ENCODE assay signal across 8 cellular contexts in the genomic region with DNA sequence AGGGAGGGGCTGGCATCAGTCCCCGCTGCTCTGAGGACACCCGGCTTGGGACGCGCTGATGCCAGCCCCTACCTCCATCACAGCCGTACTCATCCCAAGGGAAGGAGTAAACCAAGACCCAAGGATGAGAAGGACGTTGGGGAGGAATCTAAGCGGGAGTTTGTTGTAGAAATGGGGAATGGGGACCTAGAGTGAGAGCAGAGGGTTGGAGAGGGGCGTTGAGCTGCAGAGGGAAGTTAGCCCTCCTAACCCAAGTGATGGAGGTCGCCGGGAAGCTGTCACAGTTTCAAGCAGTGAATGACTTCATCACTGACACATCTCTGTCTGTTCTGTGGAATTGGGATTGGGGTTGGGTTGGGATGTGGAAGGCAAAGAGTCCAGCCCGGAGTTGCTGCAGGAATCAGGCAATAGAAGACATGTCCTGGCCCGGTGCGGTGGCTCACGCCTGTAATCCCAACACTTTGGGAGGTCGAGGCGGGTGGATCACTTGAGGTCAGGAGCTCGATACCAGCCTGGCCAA. TPM values are rescaled to one million over a fixed set of nuclear protein-coding genes. Genes with fewer than 3 reads are reported as not detected.
A peak's percentile ranks its signal among the peaks of the same experiment; 100 is the strongest.
DNase-seq lines count a peak whose midpoint lies in the region; TF ChIP-seq lines count a peak whose summit lies in the region.

No MANE protein-coding gene starts in this region.

- no peak overlapping the region for H4K8ac ChIP-seq in neuronal stem cell (ENCODE audit: low read depth, low read length)

- no peak overlapping the region for H2BK12ac ChIP-seq in neuronal stem cell (ENCODE audit: low read length)

- H3K23ac ChIP-seq in neuronal stem cell (ENCODE audit: low read depth, low read length, poor library complexity) = no peak overlapping the region

- H3K79me2 ChIP-seq in DOHH2 (ENCODE audit: control insufficient read depth, low read length) (no peaks in the 10 kb centered on the region), SU-DHL-6 (ENCODE audit: insufficient read depth, low read length) (no peaks in the 10 kb centered on the region)

- intact Hi-C loops in esophagus muscularis mucosa (cut with DNase I) = loop anchor here (10.0 kb wide), 1 partner anchor 159 kb away; a partner anchor contains a TSS

- no peak overlapping the region for H2AK5ac ChIP-seq in neuronal stem cell (ENCODE audit: low read depth, low read length)

- H3K9me2 ChIP-seq in DOHH2 (replicated peaks; ENCODE audit: control insufficient read depth, low read length) = no peaks in the 10 kb centered on the region
- H3K9me2 ChIP-seq in SU-DHL-6 (replicated peaks; ENCODE audit: insufficient read depth, low read length) = no peaks in the 10 kb centered on the region

- peaks cover 56% of the 10 kb centered on the region for H3K27me3 ChIP-seq in DOHH2 (ENCODE audit: control insufficient read depth, low read length)
- H3K27me3 ChIP-seq in SU-DHL-6 (ENCODE audit: low read length) = no peaks in the 10 kb centered on the region
- H3K27me3 ChIP-seq in esophagus muscularis mucosa = peaks cover 0 to 18% (median 0%) of the 10 kb centered on the region in 4 donors
- peaks cover 0 to 26% (median 15%) of the 10 kb centered on the region in 3 experiments for H3K27me3 ChIP-seq in neuronal stem cell (ENCODE audit: control insufficient read depth in 3 of 3, insufficient read depth in 3 of 3, low read depth in 1 of 3, low read length in 3 of 3)

- H2BK15ac ChIP-seq in neuronal stem cell (ENCODE audit: low read length) = no peak overlapping the region

- H2BK120ac ChIP-seq in neuronal stem cell (ENCODE audit: low read depth, low read length) = no peak overlapping the region

- TF ChIP-seq CTCF in DOHH2 (IDR thresholded peaks at IDR 0.05; ENCODE audit: low read depth, low read length, poor library complexity, severe bottlenecking) (no peak), SU-DHL-6 (IDR thresholded peaks at IDR 0.05; ENCODE audit: insufficient read depth, low read length, poor library complexity, severe bottlenecking) (no peak), esophagus muscularis mucosa (IDR thresholded peaks at IDR 0.05) (no peak)

- no peak for TF ChIP-seq EP300 in esophagus muscularis mucosa (IDR thresholded peaks at IDR 0.05)

- H3K4me1 ChIP-seq in DOHH2 (ENCODE audit: control insufficient read depth, low read length) (peaks cover 15% of the 10 kb centered on the region), esophagus muscularis mucosa (peaks cover 5 to 21% (median 18%) of the 10 kb centered on the region in 4 donors), neuronal stem cell (ENCODE audit: control insufficient read depth in 2 of 2, insufficient read depth in 1 of 2, low read depth in 1 of 2, low read length in 2 of 2) (peaks cover 0 to 5% of the 10 kb centered on the region in 2 donors)

- DNase-seq in esophagus muscularis mucosa (ENCODE audit: extremely low spot score) = no peak
- no peak for DNase-seq in neuronal stem cell (ENCODE audit: low spot score)
- DNase-seq in NCI-H82 (lab: John Stamatoyannopoulos, UW) = no peak
- no peak for DNase-seq in NCI-H2227 (lab: John Stamatoyannopoulos, UW; ENCODE audit: unreplicated experiment)
- no peak for DNase-seq in RPMI8226
- DNase-seq in NOMO-1 treated with dmso at 0.1 percent for 144 hours (lab: John Stamatoyannopoulos, UW; ENCODE audit: unreplicated experiment) = no peak

- H3K9me3 ChIP-seq in DOHH2 (ENCODE audit: control insufficient read depth, insufficient read depth, low read length) (no peaks in the 10 kb centered on the region), SU-DHL-6 (ENCODE audit: insufficient read depth, low read length) (no peaks in the 10 kb centered on the region), esophagus muscularis mucosa (no peaks in the 10 kb centered on the region), neuronal stem cell (replicated peaks in 1 of 2; ENCODE audit: control insufficient read depth in 2 of 2, insufficient read depth in 1 of 2, low read depth in 1 of 2, low read length in 2 of 2) (peaks cover 0 to 2% of the 10 kb centered on the region in 2 donors)

- H2AFZ ChIP-seq in SU-DHL-6 (ENCODE audit: low read depth, low read length, severe bottlenecking) (no peak overlapping the region), neuronal stem cell (ENCODE audit: low read length) (peak overlapping the region; percentile 95)

- H3F3A ChIP-seq in DOHH2 (ENCODE audit: control insufficient read depth, insufficient read depth) (no peaks in the 10 kb centered on the region), SU-DHL-6 (ENCODE audit: insufficient read depth) (no peaks in the 10 kb centered on the region)

- no peak overlapping the region for H4K91ac ChIP-seq in neuronal stem cell (ENCODE audit: low read depth, low read length, poor library complexity)

- H3K4me2 ChIP-seq in DOHH2 (ENCODE audit: low read length) (peak overlapping the region; percentile 63; the same call in 1 of the 2 replicates), SU-DHL-6 (ENCODE audit: low read depth, low read length, poor library complexity, severe bottlenecking) (no peak overlapping the region), neuronal stem cell (ENCODE audit: insufficient read depth, low read length, poor library complexity, severe bottlenecking) (peak overlapping the region; percentile 86)

- no peak overlapping the region for H3K4me3 ChIP-seq in DOHH2 (ENCODE audit: low read length)
- H3K4me3 ChIP-seq in SU-DHL-6 (ENCODE audit: insufficient read depth, low read length, poor library complexity, severe bottlenecking) = no peak overlapping the region
- H3K4me3 ChIP-seq in esophagus muscularis mucosa = peak overlapping the region; percentile 67 to 81 (median 72)
- H3K4me3 ChIP-seq in neuronal stem cell (ENCODE audit: low read length in 2 of 2) = peak overlapping the region; percentile 44 to 88

- H3K79me1 ChIP-seq in neuronal stem cell (ENCODE audit: low read depth, low read length) = no peaks in the 10 kb centered on the region

- no peaks in the 10 kb centered on the region for H3K36me3 ChIP-seq in DOHH2 (ENCODE audit: control insufficient read depth, low read length)
- no peaks in the 10 kb centered on the region for H3K36me3 ChIP-seq in SU-DHL-6 (ENCODE audit: low read length)
- no peaks in the 10 kb centered on the region for H3K36me3 ChIP-seq in esophagus muscularis mucosa
- H3K36me3 ChIP-seq in neuronal stem cell (replicated peaks in 1 of 2; ENCODE audit: control insufficient read depth in 2 of 2, insufficient read depth in 2 of 2, low read length in 2 of 2) = no peaks in the 10 kb centered on the region

- H3K14ac ChIP-seq in neuronal stem cell (ENCODE audit: low read length) = peak overlapping the region; percentile 59

- H3K27ac ChIP-seq in DOHH2 (ENCODE audit: low read depth, low read length) (no peak overlapping the region), SU-DHL-6 (ENCODE audit: low read depth, low read length) (no peak overlapping the region), esophagus muscularis mucosa (replicated peaks in 1 of 4) (no peak overlapping the region), neuronal stem cell (replicated peaks; ENCODE audit: low read length) (no peak overlapping the region)

- no peak for TF ChIP-seq POLR2A in esophagus muscularis mucosa (IDR thresholded peaks at IDR 0.05; ENCODE audit: low read depth)

- H3K4ac ChIP-seq in neuronal stem cell (ENCODE audit: low read length) = no peak overlapping the region

- H2BK5ac ChIP-seq in neuronal stem cell (ENCODE audit: low read length) = no peak overlapping the region

- WGBS in esophagus muscularis mucosa = 73% methylated on average over 17 of the region's 17 CpGs
- no CpG with 5 or more reads among the region's 17 CpGs for WGBS in neuronal stem cell (ENCODE audit: extremely low coverage in 2 of 2, insufficient read length in 2 of 2, insufficient replicate concordance in 1 of 2), 2 donors

- H3K9ac ChIP-seq in SU-DHL-6 (ENCODE audit: low read length) (0 out of 2 replicates have a peak overlapping the region, but pooled peaks have one; percentile 57), neuronal stem cell (ENCODE audit: low read depth, low read length, poor library complexity) (no peak overlapping the region)

- H3K18ac ChIP-seq in neuronal stem cell (ENCODE audit: low read length) = no peak overlapping the region

- no peaks in the 10 kb centered on the region for H4K20me1 ChIP-seq in DOHH2 (ENCODE audit: control insufficient read depth, insufficient read depth, low read depth, low read length)
- H4K20me1 ChIP-seq in SU-DHL-6 (ENCODE audit: low read depth, low read length) = no peaks in the 10 kb centered on the region

RNA-seq across cellular contexts. Expression of a gene that starts 0.8 kb away (rescaled TPM):
- 1 to 10 TPM; 4.7 to 5.8 (median 5.4) TPM for total RNA-seq in esophagus muscularis mucosa
- polyA plus RNA-seq in neuronal stem cell (2013, experiment 1 of 2) = 5.3 TPM
- 5.1 TPM for polyA plus RNA-seq in neuronal stem cell (2013, experiment 2 of 2)

Comparison
In these comparisons a context has a peak if more than half of its experiments do, and no peak if none do; other contexts are left out.
1. H3K4me3 ChIP-seq: peak in esophagus muscularis mucosa (4 of 4) and neuronal stem cell (2 of 2); none in DOHH2 (single experiment) and SU-DHL-6 (single experiment).